ENCODE assay signal across 8 cellular contexts in genomic region chr19:45485301-45486077, GRCh38. TPM values are rescaled to one million over a fixed set of nuclear protein-coding genes. Genes with fewer than 3 reads are reported as not detected.
DNase-seq lines count a peak whose midpoint lies in the region; ATAC-seq and TF ChIP-seq lines count a peak whose summit lies in the region.

No MANE protein-coding gene starts in this region.

- WGBS in adrenal gland, 4 donors, result 0 to 1% (median 0%) methylated on average over 21 to 35 of the region's 35 CpGs
- under 1% methylated on average over 35 of the region's 35 CpGs for WGBS in prostate gland
- under 1% methylated on average over 35 of the region's 35 CpGs for WGBS in urinary bladder

- intact Hi-C loops in adrenal gland (cut with DNase I) (no loop called here), left cardiac atrium (cut with DNase I) (no loop called here), prostate gland (cut with DNase I) (no loop called here)

- H3K36me3 ChIP-seq in adrenal gland (replicated peaks in 1 of 2) (no peaks in the 10 kb centered on the region), prostate gland (no peaks in the 10 kb centered on the region), urinary bladder (ENCODE audit: insufficient read depth) (no peaks in the 10 kb centered on the region)

- TF ChIP-seq POLR2A in adrenal gland (IDR thresholded peaks at IDR 0.05) (no peak), prostate gland (IDR thresholded peaks at IDR 0.05) (no peak)

- TF ChIP-seq CTCF in GM12875 (IDR thresholded peaks at IDR 0.05; ENCODE audit: borderline replicate concordance, insufficient read depth, low read depth, low read length) (peak; percentile 94), adrenal gland (IDR thresholded peaks at IDR 0.05) (peak; percentile 65 to 94 (median 78)), prostate gland (IDR thresholded peaks at IDR 0.05) (peak; percentile 67 to 97 (median 82))

- ATAC-seq in HG02798 (IDR thresholded peaks at IDR 0.05; ENCODE audit: poor library complexity, unreplicated experiment) (peak; percentile 97), left cardiac atrium (peak; percentile 99 to 100)

- H3K4me3 ChIP-seq in GM12875 (ENCODE audit: low read depth, low read length) (peak overlapping the region; percentile 70), adrenal gland (peak overlapping the region in 3 of 4 donors; percentile 19 to 77 (median 73)), prostate gland (peak overlapping the region; percentile 48 to 57), urinary bladder (ENCODE audit: low read depth, low read length) (peak overlapping the region; percentile 63)

- H3K27ac ChIP-seq in adrenal gland (peak overlapping the region in 3 of 5 donors; percentile 57 to 80 (median 76)), prostate gland (peak overlapping the region; percentile 78 to 82), urinary bladder (ENCODE audit: low read depth) (no peak overlapping the region)

- DNase-seq in NCI-H1436 (lab: John Stamatoyannopoulos, UW) (peak; percentile 96), T follicular helper cell (ENCODE audit: low read depth) (peak; percentile 97), adrenal gland (peak; percentile 96 to 99 (median 99)), left cardiac atrium (peak; percentile 99), prostate gland (ENCODE audit: low spot score) (peak; percentile 98)

- no peaks in the 10 kb centered on the region for H3K9me3 ChIP-seq in adrenal gland (replicated peaks in 1 of 3)
- H3K9me3 ChIP-seq in prostate gland, result no peaks in the 10 kb centered on the region

- no peaks in the 10 kb centered on the region for H3K27me3 ChIP-seq in adrenal gland
- H3K27me3 ChIP-seq in prostate gland (replicated peaks; ENCODE audit: insufficient read depth), result no peaks in the 10 kb centered on the region

- no peaks in the 10 kb centered on the region for H3K4me1 ChIP-seq in adrenal gland (replicated peaks in 1 of 2)
- H3K4me1 ChIP-seq in prostate gland (replicated peaks), result no peaks in the 10 kb centered on the region
- no peaks in the 10 kb centered on the region for H3K4me1 ChIP-seq in urinary bladder (ENCODE audit: insufficient read depth)

RNA-seq across cellular contexts. Expression of gene RTN2, which starts 11.4 kb away (rescaled TPM):
- total RNA-seq in adrenal gland, result 10 to 100 TPM in 7 of 8 donors, 1 to 10 TPM in 1; 8.6 to 65.8 (median 20.7) TPM
- 10 to 100 TPM in 1 of 3 donors, 1 to 10 TPM in 2; 4.8 to 11.8 (median 7.4) TPM for polyA plus RNA-seq in adrenal gland
- 10 to 100 TPM; 13.0 to 16.3 TPM for total RNA-seq in left cardiac atrium
- total RNA-seq in prostate gland, result 10 to 100 TPM in 1 of 2 donors, 1 to 10 TPM in 1; 7.2 to 19.7 TPM
- total RNA-seq in urinary bladder, result 6.0 TPM
- 34.9 TPM for polyA plus RNA-seq in urinary bladder

RNA-seq across cellular contexts. Expression of gene PPM1N, which starts 12.8 kb away (rescaled TPM):
- total RNA-seq in adrenal gland (1 to 10 TPM in 6 of 8 donors, not detected in 2; 1.2 to 2.5 (median 1.7) TPM), left cardiac atrium (1 to 10 TPM in 1 of 2 donors, under 1 TPM in 1; 0.47 to 1.0 TPM), prostate gland (1 to 10 TPM in 1 of 2 donors, under 1 TPM in 1; 0.36 to 1.8 TPM), urinary bladder (0.53 TPM)
- polyA plus RNA-seq in adrenal gland (1 to 10 TPM in 2 of 3 donors, under 1 TPM in 1; 0.99 to 3.7 (median 1.7) TPM), urinary bladder (5.3 TPM)

RNA-seq across cellular contexts. Expression of gene FOSB, which starts 17.7 kb away (rescaled TPM):
- total RNA-seq in adrenal gland, result 10 to 100 TPM in 1 of 8 donors, 1 to 10 TPM in 7; 1.0 to 21.7 (median 2.8) TPM
- polyA plus RNA-seq in adrenal gland, result 10 to 100 TPM in 1 of 3 donors, 1 to 10 TPM in 1, under 1 TPM in 1; 0.95 to 11.1 (median 4.3) TPM
- total RNA-seq in left cardiac atrium, result 1 to 10 TPM; 1.5 to 5.5 TPM
- 1 to 10 TPM; 2.5 to 6.4 TPM for total RNA-seq in prostate gland
- total RNA-seq in urinary bladder, result 10.4 TPM
- 128 TPM for polyA plus RNA-seq in urinary bladder

RNA-seq across cellular contexts. Expression of gene VASP, which starts 21.8 kb away (rescaled TPM):
- total RNA-seq in adrenal gland, result 100 to 1,000 TPM in 2 of 8 donors, 10 to 100 TPM in 6; 41.4 to 118 (median 68.8) TPM
- polyA plus RNA-seq in adrenal gland, result 10 to 100 TPM; 30.2 to 96.2 (median 62.9) TPM
- 10 to 100 TPM; 48.4 to 91.7 TPM for total RNA-seq in left cardiac atrium
- 100 to 1,000 TPM in 1 of 2 donors, 10 to 100 TPM in 1; 82.7 to 119 TPM for total RNA-seq in prostate gland
- total RNA-seq in urinary bladder, result 42.6 TPM
- 174 TPM for polyA plus RNA-seq in urinary bladder
